18 cellular contexts compared by ENCODE assay signal in the genomic region with DNA sequence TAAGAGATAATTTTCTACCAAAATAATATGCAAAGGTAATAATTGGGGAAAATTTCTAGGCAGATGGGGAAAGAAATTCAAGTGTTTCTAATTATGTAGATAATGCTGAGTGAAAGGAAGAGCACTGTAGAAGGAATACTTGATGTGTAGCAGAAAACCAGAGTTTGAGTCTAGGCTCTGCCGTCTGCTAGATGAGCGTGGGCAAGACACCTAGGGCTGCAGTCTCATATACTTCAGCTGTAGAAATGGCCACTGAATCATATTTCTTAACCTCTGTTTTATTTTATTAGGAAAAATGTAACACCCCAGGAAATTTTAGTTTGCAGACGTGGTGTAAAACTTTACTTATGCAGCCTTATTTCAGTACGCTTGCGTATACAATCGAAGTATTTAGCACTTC. TPM values are rescaled to one million over a fixed set of nuclear protein-coding genes. Genes with fewer than 3 reads are reported as not detected.
A peak's percentile ranks its signal among the peaks of the same experiment; 100 is the strongest.
DNase-seq lines count a peak whose midpoint lies in the region; ATAC-seq and TF ChIP-seq lines count a peak whose summit lies in the region.
"Had no signal": no experiment of that assay in that cellular context is flagged by ENCODE, and none has a peak within 500 bp of the region (broad histone marks: within the 10 kb centered on the region; RNA-seq: fewer than 3 reads in every experiment).

No MANE protein-coding gene starts in this region.

- peaks cover 59% of the 10 kb centered on the region for H3K4me1 ChIP-seq in ACC112 (ENCODE audit: control insufficient read depth, insufficient read depth, low read length, unreplicated experiment)
- peaks cover 65% of the 10 kb centered on the region for H3K4me1 ChIP-seq in Panc1 (ENCODE audit: control insufficient read depth, insufficient read depth, low read length)
- peaks cover 26% of the 10 kb centered on the region for H3K4me1 ChIP-seq in mesodermal cell (ENCODE audit: control insufficient read depth, insufficient read depth, low read length, poor library complexity, severe bottlenecking)

- H3K27me3 Mint-ChIP-seq in endothelial cell (ENCODE audit: unreplicated experiment), result peaks cover 5% of the 10 kb centered on the region
- H3K27me3 Mint-ChIP-seq: dendritic cell treated with granulocyte-macrophage colony-stimulating factor and Interleukin-4, amounts not matched to agents 40 ng/mL and 50 ng/mL, for 4 days had no signal

- DNase-seq in Panc1 (ENCODE audit: low read depth, low spot score), result peak; percentile 43
- DNase-seq in endothelial cell (ENCODE audit: low spot score), result no peak
- DNase-seq in NCI-H1417 treated with DMSO at 0.1 percent for 48 hours (lab: John Stamatoyannopoulos, UW), result no peak
- DNase-seq: activated CD4-positive, alpha-beta T cell treated with anti-CD3 and anti-CD28 coated beads, Interleukin-2, amount 50 U/mL, for 1 hour; activated naive CD4-positive, alpha-beta T cell treated with Interleukin-2 at 50 U/mL for 16 hours; Caco-2; kidney; MV-4-11; NCI-H2081 treated with DMSO at 0.1 percent for 48 hours; NCI-H510A treated with DMSO at 0.1 percent for 48 hours; stimulated activated CD4-positive, alpha-beta T cell treated with anti-CD3 and anti-CD28 coated beads, Interleukin-2, amount 100 ng/mL, for 48 hours had no signal

- peak overlapping the region; percentile 100 for H3K27ac ChIP-seq in ACC112 (ENCODE audit: low read depth, low read length)
- H3K27ac ChIP-seq in Panc1 (ENCODE audit: low read length), result peak overlapping the region; percentile 99
- H3K27ac ChIP-seq in mesodermal cell (ENCODE audit: low read depth, low read length, severe bottlenecking), result peak overlapping the region; percentile 85
- H3K27ac ChIP-seq: suprapubic skin had no signal

- in situ Hi-C loops in Panc1 (cut with HindIII; ENCODE audit: low pct_unique_long_range_greater_than_20kb, low sequenced_read_pairs), result loop anchor here (5.0 kb wide), 1 partner anchor 40 kb away; no protein-coding TSS in a partner anchor

- peaks cover 2% of the 10 kb centered on the region for H3K79me2 ChIP-seq in ACC112 (ENCODE audit: control insufficient read depth, insufficient read depth, low read length, unreplicated experiment)

- no peak for TF ChIP-seq CTCF in Panc1 (IDR thresholded peaks at IDR 0.05)
- TF ChIP-seq CTCF in endothelial cell (IDR thresholded peaks at IDR 0.05; ENCODE audit: unreplicated experiment), result no peak

- H3K4me3 Mint-ChIP-seq in endothelial cell (ENCODE audit: unreplicated experiment), result no peak overlapping the region
- H3K4me3 Mint-ChIP-seq: dendritic cell treated with granulocyte-macrophage colony-stimulating factor and Interleukin-4, amounts not matched to agents 40 ng/mL and 50 ng/mL, for 4 days had no signal

- H2AFZ ChIP-seq in ACC112 (ENCODE audit: low read length, unreplicated experiment), result no peak overlapping the region

- H3K36me3 ChIP-seq in ACC112 (ENCODE audit: insufficient read depth, low read length), result peaks cover 5% of the 10 kb centered on the region; the same call in 1 of the 2 replicates
- no peaks in the 10 kb centered on the region for H3K36me3 ChIP-seq in Panc1 (ENCODE audit: control insufficient read depth, insufficient read depth, low read length)
- no peaks in the 10 kb centered on the region for H3K36me3 ChIP-seq in mesodermal cell (ENCODE audit: control insufficient read depth, insufficient read depth, low read length)
- H3K36me3 ChIP-seq: suprapubic skin had no signal

- no TSS peak for BruUV-seq in Panc1 (replicated peaks; lab: Mats Ljungman, UMichigan)

- ATAC-seq in Panc1, result 0 out of 2 replicates have a peak, but pooled peaks have one; percentile 49
- ATAC-seq in GM18909 (IDR thresholded peaks at IDR 0.05; ENCODE audit: poor library complexity, unreplicated experiment), result no peak
- no peak for ATAC-seq in GM19324 (IDR thresholded peaks at IDR 0.05; ENCODE audit: low FRiP score, unreplicated experiment)
- no peak for ATAC-seq in GM18873 (IDR thresholded peaks at IDR 0.05; ENCODE audit: low FRiP score, unreplicated experiment)

- peak overlapping the region; percentile 85 for H3K27ac Mint-ChIP-seq in endothelial cell (ENCODE audit: unreplicated experiment)
- H3K27ac Mint-ChIP-seq: dendritic cell treated with granulocyte-macrophage colony-stimulating factor and Interleukin-4, amounts not matched to agents 40 ng/mL and 50 ng/mL, for 4 days had no signal

- CTCF ChIA-PET in Panc1 (lab: Charles Lee), result interaction anchor here (0.6 kb wide), 1 partner anchor 370 kb away, joined by 5 read pairs; no protein-coding TSS in a partner anchor

- intact Hi-C loops in Panc1 (cut with micrococcal nuclease; ENCODE audit: unreplicated experiment), result no loop called here

- H3K4me1 Mint-ChIP-seq in endothelial cell (ENCODE audit: unreplicated experiment), result peaks cover 36% of the 10 kb centered on the region

- no peaks in the 10 kb centered on the region for H3K9me3 ChIP-seq in Panc1 (ENCODE audit: control insufficient read depth, insufficient read depth, low read depth, low read length)
- H3K9me3 ChIP-seq in mesodermal cell (ENCODE audit: control insufficient read depth, low read length), result no peaks in the 10 kb centered on the region
- H3K9me3 ChIP-seq: Caco-2, suprapubic skin had no signal

- H3K9me3 Mint-ChIP-seq in endothelial cell (ENCODE audit: unreplicated experiment), result no peaks in the 10 kb centered on the region
- H3K9me3 Mint-ChIP-seq: dendritic cell treated with granulocyte-macrophage colony-stimulating factor and Interleukin-4, amounts not matched to agents 40 ng/mL and 50 ng/mL, for 4 days had no signal

- POLR2A ChIA-PET in Panc1 (lab: Charles Lee), result no interaction called here

- no CpG with 5 or more reads among the region's 6 CpGs for WGBS in mesodermal cell (ENCODE audit: insufficient coverage in 2 of 2), 2 experiments

- H3K27me3 ChIP-seq in ACC112 (ENCODE audit: insufficient read depth, low read length) (no peaks in the 10 kb centered on the region), Panc1 (ENCODE audit: control insufficient read depth, insufficient read depth, low read length) (no peaks in the 10 kb centered on the region)
- H3K27me3 ChIP-seq: suprapubic skin had no signal

- H3K36me3 Mint-ChIP-seq in endothelial cell (ENCODE audit: low read depth, unreplicated experiment), result peaks cover 3% of the 10 kb centered on the region

- H3K4me3 ChIP-seq in ACC112 (ENCODE audit: low read depth, low read length) (peak overlapping the region; percentile 23), Panc1 (ENCODE audit: low read depth in 2 of 2, low read length in 2 of 2) (no peak overlapping the region), mesodermal cell (ENCODE audit: extremely low read depth, insufficient read depth, low read length, poor library complexity, severe bottlenecking) (no peak overlapping the region)
- H3K4me3 ChIP-seq: suprapubic skin had no signal

RNA-seq across cellular contexts. Expression of a gene that starts 59.8 kb away (rescaled TPM):
- total RNA-seq in Panc1 (2021; ENCODE audit: unreplicated experiment) (341 TPM), endothelial cell (ENCODE audit: unreplicated experiment) (249 TPM)
- polyA plus RNA-seq in Panc1 (2012; ENCODE audit: insufficient read length), result 122 TPM
- 343 TPM for polyA plus RNA-seq in mesodermal cell (2013, experiment 1 of 2)
- polyA plus RNA-seq in mesodermal cell (2013, experiment 2 of 2), result 332 TPM
